Comparison of ENCODE assay signal across 8 cellular contexts in the genomic region with DNA sequence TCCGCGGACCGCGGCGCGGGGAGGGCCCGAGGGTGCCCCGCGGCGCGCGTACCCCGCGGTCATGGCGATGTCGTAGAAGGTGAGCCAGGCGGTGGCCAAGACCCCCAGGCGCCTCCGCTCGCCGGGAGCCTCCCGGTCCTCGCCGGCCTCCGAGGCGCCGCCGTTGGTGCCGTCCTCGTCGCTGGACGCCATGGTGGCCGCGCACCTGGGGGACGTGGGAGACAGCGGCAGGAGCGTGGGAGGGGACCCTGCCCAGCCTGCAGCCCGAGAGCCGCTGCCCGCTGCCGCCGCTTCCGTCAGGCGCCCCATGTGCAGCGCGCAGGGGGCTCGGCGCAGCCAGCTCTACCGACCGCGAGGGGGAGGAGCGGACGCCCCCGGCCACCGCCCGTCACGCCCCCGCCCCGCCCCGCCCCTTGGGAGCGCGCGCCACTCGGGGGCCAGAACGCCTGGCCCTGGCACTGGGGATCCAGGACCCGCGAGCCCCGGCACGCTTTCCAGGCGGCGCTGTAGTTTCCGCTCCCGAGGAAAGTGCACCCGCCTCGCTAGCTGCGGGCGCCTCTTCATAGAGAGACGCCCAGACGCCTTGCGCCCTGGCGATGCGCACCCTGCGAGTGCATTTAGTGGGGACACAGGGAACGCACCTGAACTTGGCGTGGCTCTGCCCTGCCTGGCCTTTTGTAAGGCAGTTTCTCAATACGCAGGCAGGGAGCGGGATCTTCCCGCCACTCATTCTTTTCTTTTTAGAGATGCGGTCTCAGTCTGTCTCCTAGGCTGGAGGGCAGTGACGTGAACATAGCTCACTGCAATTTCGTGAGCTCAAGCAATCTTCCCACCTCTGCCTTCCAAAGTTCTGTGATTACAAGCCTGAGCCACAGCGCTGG. TPM values are rescaled to one million over a fixed set of nuclear protein-coding genes. Genes with fewer than 3 reads are reported as not detected.
DNase-seq lines count a peak whose midpoint lies in the region; ATAC-seq, FAIRE-seq and TF ChIP-seq lines count a peak whose summit lies in the region.

A gene with protein sequence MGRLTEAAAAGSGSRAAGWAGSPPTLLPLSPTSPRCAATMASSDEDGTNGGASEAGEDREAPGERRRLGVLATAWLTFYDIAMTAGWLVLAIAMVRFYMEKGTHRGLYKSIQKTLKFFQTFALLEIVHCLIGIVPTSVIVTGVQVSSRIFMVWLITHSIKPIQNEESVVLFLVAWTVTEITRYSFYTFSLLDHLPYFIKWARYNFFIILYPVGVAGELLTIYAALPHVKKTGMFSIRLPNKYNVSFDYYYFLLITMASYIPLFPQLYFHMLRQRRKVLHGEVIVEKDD (minus strand): TSS at position 344 of the 881 bp plus-strand sequence. CDS start 35 bp downstream, at position 309.

- peak; percentile 30 for FAIRE-seq in urothelium cell line (lab: Jason Lieb, UNC)

- peak; percentile 23 for TF ChIP-seq CTCF in cardiac muscle cell (IDR thresholded peaks at IDR 0.05; ENCODE audit: low read depth, low read length)

- no peak within 1 kb of the TSS for H3K23ac ChIP-seq in trophoblast cell (ENCODE audit: low read length)

- H3K79me2 ChIP-seq in trophoblast cell (ENCODE audit: control insufficient read depth, insufficient read depth, low read length, poor library complexity) = peaks cover 4% of the 10 kb centered on the region

- H3K14ac ChIP-seq in trophoblast cell (ENCODE audit: low read length) = peak within 1 kb of the TSS; percentile 69

- H3K27me3 ChIP-seq in cardiac muscle cell (no peaks in the 10 kb centered on the region), trophoblast cell (ENCODE audit: insufficient read depth, low read length) (no peaks in the 10 kb centered on the region)

- H3K4ac ChIP-seq in trophoblast cell (ENCODE audit: low read depth, low read length) = peak within 1 kb of the TSS; percentile 40

- H3K18ac ChIP-seq in trophoblast cell (ENCODE audit: low read length) = peak within 1 kb of the TSS; percentile 45

- no peaks in the 10 kb centered on the region for H3K9me3 ChIP-seq in cardiac muscle cell (ENCODE audit: low read depth)
- H3K9me3 ChIP-seq in trophoblast cell (ENCODE audit: insufficient read depth, low read depth, low read length) = no peaks in the 10 kb centered on the region

- H3K4me3 ChIP-seq in cardiac muscle cell = peak within 1 kb of the TSS; percentile 95
- peak within 1 kb of the TSS; percentile 94 for H3K4me3 ChIP-seq in trophoblast cell (ENCODE audit: low read depth, low read length)

- peaks cover 11% of the 10 kb centered on the region for H3K79me1 ChIP-seq in trophoblast cell (ENCODE audit: low read length)

- peak; percentile 73 for ATAC-seq in GM21515 (IDR thresholded peaks at IDR 0.05; ENCODE audit: unreplicated experiment)
- peak; percentile 91 for ATAC-seq in SK-N-SH treated with all-trans-retinoic acid at 6 μM for 48 hours

- H4K8ac ChIP-seq in trophoblast cell (ENCODE audit: low read depth, low read length) = peak within 1 kb of the TSS; percentile 77

- peak within 1 kb of the TSS; percentile 85 for H3K9ac ChIP-seq in trophoblast cell (ENCODE audit: low read length)

- H2AK5ac ChIP-seq in trophoblast cell (ENCODE audit: low read length) = no peak within 1 kb of the TSS

- peak within 1 kb of the TSS; percentile 70 for H4K91ac ChIP-seq in trophoblast cell (ENCODE audit: low read depth, low read length)

- peak within 1 kb of the TSS; percentile 92 for H2AFZ ChIP-seq in trophoblast cell (ENCODE audit: insufficient read depth, low read length, poor library complexity)

- peak within 1 kb of the TSS; percentile 95 for H2BK120ac ChIP-seq in trophoblast cell (ENCODE audit: insufficient read depth, low read length, poor library complexity)

- peak within 1 kb of the TSS; percentile 59 for H2BK12ac ChIP-seq in trophoblast cell (ENCODE audit: low read length)

- H3K36me3 ChIP-seq in cardiac muscle cell = peaks cover 7% of the 10 kb centered on the region
- peaks cover 0 to 1% of the 10 kb centered on the region in 2 experiments for H3K36me3 ChIP-seq in trophoblast cell (ENCODE audit: control insufficient read depth in 1 of 2, insufficient read depth in 2 of 2, low read length in 2 of 2)

- peak within 1 kb of the TSS; percentile 64 for H2BK5ac ChIP-seq in trophoblast cell (ENCODE audit: low read depth, low read length, poor library complexity)

- 0 to 1% (median 0%) methylated on average over 50 to 92 of the region's 92 CpGs for WGBS in adipose tissue, 3 donors
- WGBS in trophoblast cell (ENCODE audit: extremely low coverage, insufficient coverage, insufficient read length) = no CpG with 5 or more reads among the region's 92 CpGs

- peaks cover 7% of the 10 kb centered on the region for H3K4me1 ChIP-seq in cardiac muscle cell (ENCODE audit: low read depth)
- H3K4me1 ChIP-seq in trophoblast cell (ENCODE audit: control insufficient read depth in 1 of 2, insufficient read depth in 2 of 2, low read length in 2 of 2) = peaks cover 0 to 6% of the 10 kb centered on the region in 2 experiments

- DNase-seq in EL = peak; percentile 88
- peak; percentile 92 for DNase-seq in HuH-7 (ENCODE audit: low spot score)
- DNase-seq in cardiac muscle cell (ENCODE audit: low read depth in 1 of 2, low spot score in 1 of 2) = peak; percentile 65 to 92
- peak; percentile 83 to 88 for DNase-seq in trophoblast cell
- DNase-seq in urothelium cell line (ENCODE audit: low spot score) = peak; percentile 94

- peak within 1 kb of the TSS; percentile 80 for H4K12ac ChIP-seq in trophoblast cell (ENCODE audit: low read depth, low read length)

- H3K27ac ChIP-seq in adipose tissue (ENCODE audit: low read depth, low read length) = no peak within 1 kb of the TSS
- peak within 1 kb of the TSS; percentile 100 for H3K27ac ChIP-seq in cardiac muscle cell
- peak within 1 kb of the TSS; percentile 59 for H3K27ac ChIP-seq in trophoblast cell (ENCODE audit: low read depth, low read length)

- H3K4me2 ChIP-seq in trophoblast cell (ENCODE audit: low read length) = peak within 1 kb of the TSS; percentile 65

TF ChIP-seq in SK-N-SH treated with all-trans-retinoic acid at 6 μM for 48 hours, 23 proteins besides CTCF, POLR2A, EP300 and RAD21:
- TF ChIP-seq ZFP3 (CRISPR knock-in tag; IDR thresholded peaks at IDR 0.05) (no peak), BACH2 (CRISPR knock-in tag; IDR thresholded peaks at IDR 0.05; ENCODE audit: borderline replicate concordance) (no peak), RARB (CRISPR knock-in tag; IDR thresholded peaks at IDR 0.05) (no peak), OSR1 (CRISPR knock-in tag; IDR thresholded peaks at IDR 0.05) (no peak), ZNF565 (CRISPR knock-in tag; conservative IDR thresholded peaks at IDR 0.05; ENCODE audit: low read depth) (no peak), TOX (CRISPR knock-in tag; IDR thresholded peaks at IDR 0.05; ENCODE audit: borderline replicate concordance) (no peak), CSDC2 (CRISPR knock-in tag; IDR thresholded peaks at IDR 0.05) (no peak), ZNF8 (CRISPR knock-in tag; IDR thresholded peaks at IDR 0.05) (no peak), ESRRG (CRISPR knock-in tag; IDR thresholded peaks at IDR 0.05) (no peak), TCF4 (CRISPR knock-in tag; IDR thresholded peaks at IDR 0.05; ENCODE audit: borderline replicate concordance) (no peak), SNAI2 (CRISPR knock-in tag; IDR thresholded peaks at IDR 0.05) (no peak), ISL1 (CRISPR knock-in tag; IDR thresholded peaks at IDR 0.05) (no peak), GLIS3 (CRISPR knock-in tag; IDR thresholded peaks at IDR 0.05) (no peak), PPARA (CRISPR knock-in tag; IDR thresholded peaks at IDR 0.05; ENCODE audit: borderline replicate concordance) (no peak), ZNF70 (CRISPR knock-in tag; IDR thresholded peaks at IDR 0.05) (no peak)
- TF ChIP-seq, protein P1, sequence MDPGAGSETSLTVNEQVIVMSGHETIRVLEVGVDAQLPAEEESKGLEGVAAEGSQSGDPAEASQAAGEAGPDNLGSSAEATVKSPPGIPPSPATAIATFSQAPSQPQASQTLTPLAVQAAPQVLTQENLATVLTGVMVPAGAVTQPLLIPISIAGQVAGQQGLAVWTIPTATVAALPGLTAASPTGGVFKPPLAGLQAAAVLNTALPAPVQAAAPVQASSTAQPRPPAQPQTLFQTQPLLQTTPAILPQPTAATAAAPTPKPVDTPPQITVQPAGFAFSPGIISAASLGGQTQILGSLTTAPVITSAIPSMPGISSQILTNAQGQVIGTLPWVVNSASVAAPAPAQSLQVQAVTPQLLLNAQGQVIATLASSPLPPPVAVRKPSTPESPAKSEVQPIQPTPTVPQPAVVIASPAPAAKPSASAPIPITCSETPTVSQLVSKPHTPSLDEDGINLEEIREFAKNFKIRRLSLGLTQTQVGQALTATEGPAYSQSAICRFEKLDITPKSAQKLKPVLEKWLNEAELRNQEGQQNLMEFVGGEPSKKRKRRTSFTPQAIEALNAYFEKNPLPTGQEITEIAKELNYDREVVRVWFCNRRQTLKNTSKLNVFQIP (CRISPR knock-in tag; IDR thresholded peaks at IDR 0.05; ENCODE audit: borderline replicate concordance, low read depth) = no peak
- TF ChIP-seq, protein P2, sequence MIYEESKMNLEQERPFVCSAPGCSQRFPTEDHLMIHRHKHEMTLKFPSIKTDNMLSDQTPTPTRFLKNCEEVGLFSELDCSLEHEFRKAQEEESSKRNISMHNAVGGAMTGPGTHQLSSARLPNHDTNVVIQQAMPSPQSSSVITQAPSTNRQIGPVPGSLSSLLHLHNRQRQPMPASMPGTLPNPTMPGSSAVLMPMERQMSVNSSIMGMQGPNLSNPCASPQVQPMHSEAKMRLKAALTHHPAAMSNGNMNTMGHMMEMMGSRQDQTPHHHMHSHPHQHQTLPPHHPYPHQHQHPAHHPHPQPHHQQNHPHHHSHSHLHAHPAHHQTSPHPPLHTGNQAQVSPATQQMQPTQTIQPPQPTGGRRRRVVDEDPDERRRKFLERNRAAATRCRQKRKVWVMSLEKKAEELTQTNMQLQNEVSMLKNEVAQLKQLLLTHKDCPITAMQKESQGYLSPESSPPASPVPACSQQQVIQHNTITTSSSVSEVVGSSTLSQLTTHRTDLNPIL (CRISPR knock-in tag; IDR thresholded peaks at IDR 0.05; ENCODE audit: low read depth) = no peak

RNA-seq across cellular contexts. Expression of the gene that starts here (rescaled TPM):
- polyA plus RNA-seq in adipose tissue (10 to 100 TPM in 2 of 3 donors, 1 to 10 TPM in 1; 6.6 to 25.7 (median 17.4) TPM), cardiac muscle cell (279 and 449 TPM in 2 replicates)
- total RNA-seq in cardiac muscle cell = 141 and 226 TPM in 2 replicates
- 21.9 and 27.2 TPM in 2 replicates for polyA plus RNA-seq in trophoblast cell (2013)

Comparison
In these comparisons a context has a peak if more than half of its experiments do, and no peak if none do; other contexts are left out.
1. RNA of the gene that starts here (polyA plus RNA-seq): 279 to 449 TPM in cardiac muscle cell; 6.6 to 25.7 TPM in adipose tissue; every median in the first group is over 10 times any median in the second.
2. Peak in every context shown above with its lines, with median percentiles within 50 percentile points of each other: DNase-seq.